In the genomic region with DNA sequence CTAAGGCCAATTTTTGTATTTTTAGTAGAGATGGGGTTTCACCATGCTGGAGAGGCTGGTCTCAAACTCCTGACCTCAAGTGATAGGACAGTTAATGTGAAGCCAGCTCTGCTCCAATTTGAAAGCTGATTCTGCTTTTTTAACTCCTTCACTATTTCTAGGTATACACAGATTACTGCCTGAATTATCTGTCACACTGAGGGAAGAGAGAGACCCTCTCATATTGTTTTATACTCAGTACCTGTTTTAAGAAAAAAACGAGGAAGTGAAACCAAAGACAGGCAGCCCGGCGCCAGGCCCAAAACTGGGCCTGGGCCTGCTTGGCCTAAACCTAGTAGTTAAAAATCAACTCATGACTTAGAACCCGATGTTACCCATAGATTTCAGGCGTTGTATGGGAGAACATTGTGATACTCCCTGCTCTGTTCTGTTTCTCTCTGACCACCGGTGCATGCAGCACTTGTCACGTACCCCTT, we compare ENCODE assay signal across 1 cellular context.
TF ChIP-seq lines count a peak whose summit lies in the region.

No MANE protein-coding gene starts in this region.

TF ChIP-seq in WTC11, 78 proteins besides CTCF, POLR2A, EP300 and RAD21 (continued from another document):
- TF ChIP-seq, protein P1, sequence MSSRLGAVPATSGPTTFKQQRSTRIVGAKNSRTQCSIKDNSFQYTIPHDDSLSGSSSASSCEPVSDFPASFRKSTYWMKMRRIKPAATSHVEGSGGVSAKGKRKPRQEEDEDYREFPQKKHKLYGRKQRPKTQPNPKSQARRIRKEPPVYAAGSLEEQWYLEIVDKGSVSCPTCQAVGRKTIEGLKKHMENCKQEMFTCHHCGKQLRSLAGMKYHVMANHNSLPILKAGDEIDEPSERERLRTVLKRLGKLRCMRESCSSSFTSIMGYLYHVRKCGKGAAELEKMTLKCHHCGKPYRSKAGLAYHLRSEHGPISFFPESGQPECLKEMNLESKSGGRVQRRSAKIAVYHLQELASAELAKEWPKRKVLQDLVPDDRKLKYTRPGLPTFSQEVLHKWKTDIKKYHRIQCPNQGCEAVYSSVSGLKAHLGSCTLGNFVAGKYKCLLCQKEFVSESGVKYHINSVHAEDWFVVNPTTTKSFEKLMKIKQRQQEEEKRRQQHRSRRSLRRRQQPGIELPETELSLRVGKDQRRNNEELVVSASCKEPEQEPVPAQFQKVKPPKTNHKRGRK (CRISPR knock-in tag; IDR thresholded peaks at IDR 0.05; ENCODE audit: borderline replicate concordance), result no peak
- TF ChIP-seq SP1 (CRISPR knock-in tag; conservative IDR thresholded peaks at IDR 0.05) (no peak), GRHL2 (CRISPR knock-in tag; IDR thresholded peaks at IDR 0.05; ENCODE audit: insufficient replicate concordance, severe bottlenecking) (no peak)
TF ChIP-seq in WTC11: peak in this region for 0.
